ENCODE assay signal across 6 cellular contexts in the genomic region with DNA sequence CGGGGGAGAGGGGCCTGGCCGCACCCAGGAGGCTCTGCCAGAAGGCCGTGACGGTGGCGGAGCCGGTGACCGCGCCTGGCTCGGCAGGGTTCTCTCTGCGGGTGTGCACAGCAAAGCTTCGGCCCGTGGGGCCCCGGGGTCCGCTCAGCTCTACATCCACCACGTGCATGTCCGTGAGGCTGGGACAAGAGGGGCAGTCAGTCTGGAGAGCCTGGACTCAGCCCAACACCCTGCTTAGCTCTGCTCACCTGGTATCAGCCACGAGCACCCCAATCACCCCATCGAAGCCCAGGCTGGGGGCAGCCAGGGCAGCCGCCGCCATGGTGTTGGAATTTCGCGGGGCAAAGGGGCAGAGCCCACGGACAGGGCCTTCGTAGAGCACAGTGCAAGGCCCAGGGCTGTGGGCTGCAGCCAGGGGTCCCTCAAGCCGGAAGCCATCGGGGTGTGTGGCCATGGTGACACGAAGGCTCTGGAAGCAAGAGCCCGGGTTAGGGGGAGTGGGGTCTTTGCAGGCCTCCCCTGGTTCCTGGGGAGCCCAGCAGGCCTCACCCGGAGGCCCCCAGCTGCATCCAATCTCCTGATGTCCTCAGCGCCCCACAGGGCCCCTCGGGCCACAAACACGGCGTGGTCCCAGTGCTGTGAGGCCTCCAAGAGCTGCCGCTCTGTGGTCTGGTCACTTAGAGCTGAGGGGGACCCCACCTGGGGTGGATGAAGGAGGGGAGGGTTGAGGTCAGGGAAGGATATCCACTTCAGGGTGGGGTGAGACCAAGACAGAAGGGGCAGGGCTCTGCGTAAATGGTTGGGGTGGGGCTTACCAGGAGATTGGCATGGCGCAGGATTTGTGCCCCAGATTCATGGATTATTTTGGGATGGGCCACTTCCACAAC. TPM values are rescaled to one million over a fixed set of nuclear protein-coding genes. Genes with fewer than 3 reads are reported as not detected.
DNase-seq lines count a peak whose midpoint lies in the region; ATAC-seq and TF ChIP-seq lines count a peak whose summit lies in the region.

No MANE protein-coding gene starts in this region.

- CTCF ChIA-PET in activated CD4-positive, alpha-beta T cell treated with anti-CD3 and anti-CD28 coated beads, Interleukin-2, amount 10 ng/mL, durations not matched to agents 7 days and 5 days (lab: Charles Lee), result interaction anchor here (1.1 to 1.3 kb wide), 3 partner anchors 26 to 183 kb away, joined by 3 to 5 read pairs (median 4); a partner anchor contains a TSS

- H3K4me3 ChIP-seq in esophagus muscularis mucosa, result peak overlapping the region in 2 of 4 donors; percentile 65 to 79

- H3K27me3 Mint-ChIP-seq in activated CD4-positive, alpha-beta T cell treated with anti-CD3 and anti-CD28 coated beads, Interleukin-2, amount 10 ng/mL, durations not matched to agents 7 days and 5 days, result peaks cover 2% of the 10 kb centered on the region
- H3K27me3 Mint-ChIP-seq in stimulated activated naive B cell treated with anti-CD40 and anti-IgM and Interleukin-4, amounts not matched to agents 10 μg/mL and 1 μg/mL and 100 μg/mL, for 72 hours, result peaks cover 21 to 32% of the 10 kb centered on the region in 2 donors

- no peak for TF ChIP-seq EP300 in esophagus muscularis mucosa (IDR thresholded peaks at IDR 0.05)

- peaks cover 17 to 25% (median 22%) of the 10 kb centered on the region in 4 donors for H3K4me1 ChIP-seq in esophagus muscularis mucosa

- ATAC-seq in stimulated activated naive B cell treated with anti-CD40 and anti-IgM and Interleukin-4, amounts not matched to agents 10 μg/mL and 1 μg/mL and 100 μg/mL, for 72 hours (replicated peaks), result no peak

- no peaks in the 10 kb centered on the region for H3K9me3 Mint-ChIP-seq in activated CD4-positive, alpha-beta T cell treated with anti-CD3 and anti-CD28 coated beads, Interleukin-2, amount 10 ng/mL, durations not matched to agents 7 days and 5 days
- no peaks in the 10 kb centered on the region for H3K9me3 Mint-ChIP-seq in stimulated activated naive B cell treated with anti-CD40 and anti-IgM and Interleukin-4, amounts not matched to agents 10 μg/mL and 1 μg/mL and 100 μg/mL, for 72 hours

- no peak for DNase-seq in activated CD4-positive, alpha-beta T cell treated with anti-CD3 and anti-CD28 coated beads, Interleukin-2, amount 10 ng/mL, durations not matched to agents 7 days and 5 days
- no peak for DNase-seq in activated CD4-positive, alpha-beta T cell treated with anti-CD3 and anti-CD28 coated beads for 1 hour
- peak; percentile 86 for DNase-seq in esophagus muscularis mucosa (ENCODE audit: extremely low spot score)
- no peak for DNase-seq in stimulated activated naive B cell treated with anti-CD40 and anti-IgM and Interleukin-4, amounts not matched to agents 10 μg/mL and 1 μg/mL and 100 μg/mL, for 72 hours
- no peak for DNase-seq in cerebellar nuclear complex (lab: John Stamatoyannopoulos, UW)
- no peak for DNase-seq in activated CD4-positive, alpha-beta T cell treated with anti-CD3 and anti-CD28 coated beads, Interleukin-2, amount 50 U/mL, for 1 hour

- no peak for TF ChIP-seq CTCF in esophagus muscularis mucosa (IDR thresholded peaks at IDR 0.05)

- no peaks in the 10 kb centered on the region for H3K9me3 ChIP-seq in esophagus muscularis mucosa

- POLR2A ChIA-PET in activated CD4-positive, alpha-beta T cell treated with anti-CD3 and anti-CD28 coated beads, Interleukin-2, amount 10 ng/mL, durations not matched to agents 7 days and 5 days (lab: Charles Lee), result no interaction called here

- H3K4me3 Mint-ChIP-seq in activated CD4-positive, alpha-beta T cell treated with anti-CD3 and anti-CD28 coated beads, Interleukin-2, amount 10 ng/mL, durations not matched to agents 7 days and 5 days, result peak overlapping the region; percentile 98
- H3K4me3 Mint-ChIP-seq in stimulated activated naive B cell treated with anti-CD40 and anti-IgM and Interleukin-4, amounts not matched to agents 10 μg/mL and 1 μg/mL and 100 μg/mL, for 72 hours, result peak overlapping the region in 1 of 2 donors; percentile 81

- WGBS in esophagus muscularis mucosa, result 89% methylated on average over 25 of the region's 36 CpGs

- peaks cover 0 to 29% (median 0%) of the 10 kb centered on the region in 4 donors for H3K27me3 ChIP-seq in esophagus muscularis mucosa

- no peak overlapping the region for H3K27ac Mint-ChIP-seq in activated CD4-positive, alpha-beta T cell treated with anti-CD3 and anti-CD28 coated beads, Interleukin-2, amount 10 ng/mL, durations not matched to agents 7 days and 5 days
- peak overlapping the region; percentile 97 for H3K27ac Mint-ChIP-seq in stimulated activated naive B cell treated with anti-CD40 and anti-IgM and Interleukin-4, amounts not matched to agents 10 μg/mL and 1 μg/mL and 100 μg/mL, for 72 hours

- no peak for TF ChIP-seq POLR2A in esophagus muscularis mucosa (IDR thresholded peaks at IDR 0.05; ENCODE audit: low read depth)

- H3K4me1 Mint-ChIP-seq in activated CD4-positive, alpha-beta T cell treated with anti-CD3 and anti-CD28 coated beads, Interleukin-2, amount 10 ng/mL, durations not matched to agents 7 days and 5 days, result peaks cover 20% of the 10 kb centered on the region
- H3K4me1 Mint-ChIP-seq in stimulated activated naive B cell treated with anti-CD40 and anti-IgM and Interleukin-4, amounts not matched to agents 10 μg/mL and 1 μg/mL and 100 μg/mL, for 72 hours, result peaks cover 24 to 41% of the 10 kb centered on the region in 2 donors

- H3K27ac ChIP-seq in esophagus muscularis mucosa (replicated peaks in 1 of 4), result peak overlapping the region in 2 of 4 donors; percentile 75 to 81

- peaks cover 0 to 6% (median 0%) of the 10 kb centered on the region in 4 donors for H3K36me3 ChIP-seq in esophagus muscularis mucosa

- peaks cover 10% of the 10 kb centered on the region for H3K36me3 Mint-ChIP-seq in activated CD4-positive, alpha-beta T cell treated with anti-CD3 and anti-CD28 coated beads, Interleukin-2, amount 10 ng/mL, durations not matched to agents 7 days and 5 days (ENCODE audit: low read depth)
- H3K36me3 Mint-ChIP-seq in stimulated activated naive B cell treated with anti-CD40 and anti-IgM and Interleukin-4, amounts not matched to agents 10 μg/mL and 1 μg/mL and 100 μg/mL, for 72 hours, result peaks cover 9 to 18% of the 10 kb centered on the region in 2 donors

- intact Hi-C loops in esophagus muscularis mucosa (cut with DNase I), result no loop called here

RNA-seq across cellular contexts. Expression of a gene that starts 1.4 kb away (rescaled TPM):
- total RNA-seq in activated CD4-positive, alpha-beta T cell treated with anti-CD3 and anti-CD28 coated beads, Interleukin-2, amount 10 ng/mL, durations not matched to agents 7 days and 5 days, result not detected
- 1 to 10 TPM in 1 of 4 donors, not detected in 3; 1.6 TPM for total RNA-seq in esophagus muscularis mucosa

RNA-seq across cellular contexts. Expression of a gene that starts 1.4 kb away (rescaled TPM):
- 10 to 100 TPM; 35.7 to 42.0 TPM for total RNA-seq in activated CD4-positive, alpha-beta T cell treated with anti-CD3 and anti-CD28 coated beads, Interleukin-2, amount 10 ng/mL, durations not matched to agents 7 days and 5 days
- total RNA-seq in esophagus muscularis mucosa, result 10 to 100 TPM; 31.3 to 59.4 (median 42.9) TPM

RNA-seq across cellular contexts. Expression of a gene that starts 35.7 kb away (rescaled TPM):
- not detected for total RNA-seq in activated CD4-positive, alpha-beta T cell treated with anti-CD3 and anti-CD28 coated beads, Interleukin-2, amount 10 ng/mL, durations not matched to agents 7 days and 5 days
- total RNA-seq in esophagus muscularis mucosa, result under 1 TPM in 2 of 4 donors, not detected in 2; 0.32 to 0.52 TPM

RNA-seq across cellular contexts. Expression of a gene that starts 36.0 kb away (rescaled TPM):
- 10 to 100 TPM; 57.8 to 64.9 TPM for total RNA-seq in activated CD4-positive, alpha-beta T cell treated with anti-CD3 and anti-CD28 coated beads, Interleukin-2, amount 10 ng/mL, durations not matched to agents 7 days and 5 days
- total RNA-seq in esophagus muscularis mucosa, result 10 to 100 TPM; 41.1 to 79.1 (median 59.7) TPM

RNA-seq across cellular contexts. Expression of a gene that starts 55.9 kb away (rescaled TPM):
- total RNA-seq in activated CD4-positive, alpha-beta T cell treated with anti-CD3 and anti-CD28 coated beads, Interleukin-2, amount 10 ng/mL, durations not matched to agents 7 days and 5 days, result not detected
- total RNA-seq in esophagus muscularis mucosa, result 10 to 100 TPM in 1 of 4 donors, 1 to 10 TPM in 3; 3.7 to 12.5 (median 6.7) TPM
